1 cellular context compared by ENCODE assay signal in the genomic region with DNA sequence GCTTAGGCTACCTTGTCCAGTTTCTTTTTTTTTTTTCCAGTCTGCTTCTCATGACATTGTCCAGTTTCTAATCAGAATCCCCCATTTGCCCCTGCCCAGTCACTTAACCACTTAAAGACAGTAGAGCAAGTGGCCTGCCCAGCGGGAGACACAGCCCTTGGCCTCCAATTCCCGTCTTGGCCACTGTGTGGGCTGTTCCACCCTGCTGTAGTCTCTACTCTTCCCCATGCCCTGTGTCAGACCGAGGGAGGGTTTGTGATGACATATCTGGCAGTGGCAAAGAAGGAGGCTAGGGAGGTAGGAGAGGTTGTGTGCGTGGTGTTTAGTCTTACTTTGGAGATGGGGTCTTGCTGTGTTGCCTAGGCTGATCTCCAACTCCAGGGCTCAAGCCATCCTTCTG.
TF ChIP-seq lines count a peak whose summit lies in the region.

No MANE protein-coding gene starts in this region.

TF ChIP-seq in WTC11, 78 proteins besides CTCF, POLR2A, EP300 and RAD21:
- no peak for TF ChIP-seq NR1H2 (CRISPR knock-in tag; IDR thresholded peaks at IDR 0.05)
- no peak for TF ChIP-seq ZNF512 (CRISPR knock-in tag; IDR thresholded peaks at IDR 0.05; ENCODE audit: borderline replicate concordance)
- TF ChIP-seq, protein P1, sequence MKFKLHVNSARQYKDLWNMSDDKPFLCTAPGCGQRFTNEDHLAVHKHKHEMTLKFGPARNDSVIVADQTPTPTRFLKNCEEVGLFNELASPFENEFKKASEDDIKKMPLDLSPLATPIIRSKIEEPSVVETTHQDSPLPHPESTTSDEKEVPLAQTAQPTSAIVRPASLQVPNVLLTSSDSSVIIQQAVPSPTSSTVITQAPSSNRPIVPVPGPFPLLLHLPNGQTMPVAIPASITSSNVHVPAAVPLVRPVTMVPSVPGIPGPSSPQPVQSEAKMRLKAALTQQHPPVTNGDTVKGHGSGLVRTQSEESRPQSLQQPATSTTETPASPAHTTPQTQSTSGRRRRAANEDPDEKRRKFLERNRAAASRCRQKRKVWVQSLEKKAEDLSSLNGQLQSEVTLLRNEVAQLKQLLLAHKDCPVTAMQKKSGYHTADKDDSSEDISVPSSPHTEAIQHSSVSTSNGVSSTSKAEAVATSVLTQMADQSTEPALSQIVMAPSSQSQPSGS (CRISPR knock-in tag; IDR thresholded peaks at IDR 0.05; ENCODE audit: borderline replicate concordance, low read depth) = no peak
- TF ChIP-seq ZNF396 (CRISPR knock-in tag; IDR thresholded peaks at IDR 0.05; ENCODE audit: borderline replicate concordance) = no peak
- no peak for TF ChIP-seq CBFB (CRISPR knock-in tag; IDR thresholded peaks at IDR 0.05; ENCODE audit: low read depth)
- no peak for TF ChIP-seq JAZF1 (CRISPR knock-in tag; IDR thresholded peaks at IDR 0.05)
- TF ChIP-seq E2F4 (CRISPR knock-in tag; IDR thresholded peaks at IDR 0.05; ENCODE audit: borderline replicate concordance, low read depth) = no peak
- TF ChIP-seq, protein P2, sequence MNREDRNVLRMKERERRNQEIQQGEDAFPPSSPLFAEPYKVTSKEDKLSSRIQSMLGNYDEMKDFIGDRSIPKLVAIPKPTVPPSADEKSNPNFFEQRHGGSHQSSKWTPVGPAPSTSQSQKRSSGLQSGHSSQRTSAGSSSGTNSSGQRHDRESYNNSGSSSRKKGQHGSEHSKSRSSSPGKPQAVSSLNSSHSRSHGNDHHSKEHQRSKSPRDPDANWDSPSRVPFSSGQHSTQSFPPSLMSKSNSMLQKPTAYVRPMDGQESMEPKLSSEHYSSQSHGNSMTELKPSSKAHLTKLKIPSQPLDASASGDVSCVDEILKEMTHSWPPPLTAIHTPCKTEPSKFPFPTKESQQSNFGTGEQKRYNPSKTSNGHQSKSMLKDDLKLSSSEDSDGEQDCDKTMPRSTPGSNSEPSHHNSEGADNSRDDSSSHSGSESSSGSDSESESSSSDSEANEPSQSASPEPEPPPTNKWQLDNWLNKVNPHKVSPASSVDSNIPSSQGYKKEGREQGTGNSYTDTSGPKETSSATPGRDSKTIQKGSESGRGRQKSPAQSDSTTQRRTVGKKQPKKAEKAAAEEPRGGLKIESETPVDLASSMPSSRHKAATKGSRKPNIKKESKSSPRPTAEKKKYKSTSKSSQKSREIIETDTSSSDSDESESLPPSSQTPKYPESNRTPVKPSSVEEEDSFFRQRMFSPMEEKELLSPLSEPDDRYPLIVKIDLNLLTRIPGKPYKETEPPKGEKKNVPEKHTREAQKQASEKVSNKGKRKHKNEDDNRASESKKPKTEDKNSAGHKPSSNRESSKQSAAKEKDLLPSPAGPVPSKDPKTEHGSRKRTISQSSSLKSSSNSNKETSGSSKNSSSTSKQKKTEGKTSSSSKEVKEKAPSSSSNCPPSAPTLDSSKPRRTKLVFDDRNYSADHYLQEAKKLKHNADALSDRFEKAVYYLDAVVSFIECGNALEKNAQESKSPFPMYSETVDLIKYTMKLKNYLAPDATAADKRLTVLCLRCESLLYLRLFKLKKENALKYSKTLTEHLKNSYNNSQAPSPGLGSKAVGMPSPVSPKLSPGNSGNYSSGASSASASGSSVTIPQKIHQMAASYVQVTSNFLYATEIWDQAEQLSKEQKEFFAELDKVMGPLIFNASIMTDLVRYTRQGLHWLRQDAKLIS (CRISPR knock-in tag; IDR thresholded peaks at IDR 0.05; ENCODE audit: borderline replicate concordance) = no peak
- no peak for TF ChIP-seq ZNF317 (CRISPR knock-in tag; IDR thresholded peaks at IDR 0.05; ENCODE audit: borderline replicate concordance, low read depth)
- no peak for TF ChIP-seq TEAD4 (CRISPR knock-in tag; IDR thresholded peaks at IDR 0.05)
- TF ChIP-seq FOXJ3 (CRISPR knock-in tag; IDR thresholded peaks at IDR 0.05; ENCODE audit: borderline replicate concordance) = no peak
- TF ChIP-seq ATF1 (CRISPR knock-in tag; IDR thresholded peaks at IDR 0.05) = no peak
- TF ChIP-seq, protein P3, sequence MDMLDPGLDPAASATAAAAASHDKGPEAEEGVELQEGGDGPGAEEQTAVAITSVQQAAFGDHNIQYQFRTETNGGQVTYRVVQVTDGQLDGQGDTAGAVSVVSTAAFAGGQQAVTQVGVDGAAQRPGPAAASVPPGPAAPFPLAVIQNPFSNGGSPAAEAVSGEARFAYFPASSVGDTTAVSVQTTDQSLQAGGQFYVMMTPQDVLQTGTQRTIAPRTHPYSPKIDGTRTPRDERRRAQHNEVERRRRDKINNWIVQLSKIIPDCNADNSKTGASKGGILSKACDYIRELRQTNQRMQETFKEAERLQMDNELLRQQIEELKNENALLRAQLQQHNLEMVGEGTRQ (CRISPR knock-in tag; IDR thresholded peaks at IDR 0.05) = no peak
- TF ChIP-seq NFYB (CRISPR knock-in tag; conservative IDR thresholded peaks at IDR 0.05; ENCODE audit: low read depth) = no peak
- TF ChIP-seq, protein P4, sequence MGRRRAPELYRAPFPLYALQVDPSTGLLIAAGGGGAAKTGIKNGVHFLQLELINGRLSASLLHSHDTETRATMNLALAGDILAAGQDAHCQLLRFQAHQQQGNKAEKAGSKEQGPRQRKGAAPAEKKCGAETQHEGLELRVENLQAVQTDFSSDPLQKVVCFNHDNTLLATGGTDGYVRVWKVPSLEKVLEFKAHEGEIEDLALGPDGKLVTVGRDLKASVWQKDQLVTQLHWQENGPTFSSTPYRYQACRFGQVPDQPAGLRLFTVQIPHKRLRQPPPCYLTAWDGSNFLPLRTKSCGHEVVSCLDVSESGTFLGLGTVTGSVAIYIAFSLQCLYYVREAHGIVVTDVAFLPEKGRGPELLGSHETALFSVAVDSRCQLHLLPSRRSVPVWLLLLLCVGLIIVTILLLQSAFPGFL (CRISPR knock-in tag; IDR thresholded peaks at IDR 0.05; ENCODE audit: borderline replicate concordance) = no peak
- TF ChIP-seq SMAD3 (CRISPR knock-in tag; IDR thresholded peaks at IDR 0.05; ENCODE audit: borderline replicate concordance) = no peak
- no peak for TF ChIP-seq SP1 (CRISPR knock-in tag; conservative IDR thresholded peaks at IDR 0.05)
- no peak for TF ChIP-seq TEAD1 (CRISPR knock-in tag; IDR thresholded peaks at IDR 0.05)
- TF ChIP-seq ZNF219 (CRISPR knock-in tag; IDR thresholded peaks at IDR 0.05; ENCODE audit: borderline replicate concordance) = no peak
- TF ChIP-seq ESRRA (CRISPR knock-in tag; IDR thresholded peaks at IDR 0.05; ENCODE audit: borderline replicate concordance) = no peak
